12 cellular contexts compared by ENCODE assay signal in the genomic region with DNA sequence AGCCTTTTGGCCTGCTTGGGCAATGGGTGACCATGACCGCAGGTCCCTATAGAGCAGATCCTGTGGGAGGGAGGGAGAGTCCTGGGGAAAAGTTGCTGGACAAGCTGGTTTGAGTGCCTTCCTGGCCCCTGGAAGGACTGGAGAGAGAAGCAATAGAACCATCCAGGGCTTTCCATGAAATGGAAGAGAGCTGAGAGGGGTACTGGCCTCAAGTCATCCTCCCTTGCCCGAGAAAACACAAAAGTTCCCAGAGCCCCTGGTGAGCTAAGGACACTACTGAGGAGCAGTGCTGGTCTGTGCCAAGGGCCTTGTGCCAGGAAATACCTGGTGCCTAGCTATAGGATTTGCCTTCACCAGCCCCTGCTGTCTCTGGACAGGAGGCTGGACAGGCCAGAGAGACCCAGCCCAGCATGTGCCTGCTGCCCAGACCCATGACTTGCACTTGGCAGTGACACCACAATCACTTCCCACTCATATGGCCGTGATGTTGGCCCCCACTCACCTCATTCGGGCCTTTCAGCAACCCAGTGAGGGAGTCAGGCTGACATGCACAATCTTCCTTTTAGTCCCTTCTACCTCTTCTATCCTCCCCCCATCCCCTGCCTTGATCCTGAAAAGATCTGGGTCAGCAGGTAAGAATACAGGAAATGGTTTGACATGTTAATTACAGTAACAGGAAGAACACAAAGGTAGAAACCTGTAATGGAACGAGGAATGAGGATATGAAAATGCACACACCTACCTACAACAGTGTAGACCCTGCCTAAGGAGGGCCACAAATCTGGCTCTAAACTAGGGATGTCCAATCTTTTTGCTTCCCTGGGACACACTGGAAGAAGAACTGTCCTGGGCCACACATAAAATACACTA. TPM values are rescaled to one million over a fixed set of nuclear protein-coding genes. Genes with fewer than 3 reads are reported as not detected.
DNase-seq lines count a peak whose midpoint lies in the region; ATAC-seq and TF ChIP-seq lines count a peak whose summit lies in the region.
"Had no signal": no experiment of that assay in that cellular context is flagged by ENCODE, and none has a peak within 500 bp of the region (broad histone marks: within the 10 kb centered on the region; RNA-seq: fewer than 3 reads in every experiment).

No MANE protein-coding gene starts in this region.

- H3K27ac ChIP-seq in colonic mucosa = no peak overlapping the region
- no peak overlapping the region for H3K27ac ChIP-seq in ovary
- H3K27ac ChIP-seq: foreskin keratinocyte, thoracic aorta had no signal

- H3K4me3 Mint-ChIP-seq in stimulated activated naive B cell treated with anti-CD40 and anti-IgM and Interleukin-4, amounts not matched to agents 10 μg/mL and 1 μg/mL and 100 μg/mL, for 72 hours = peak overlapping the region in 1 of 2 donors; percentile 48

- intact Hi-C loops in colonic mucosa (cut with DNase I) (no loop called here), ovary (cut with DNase I) (no loop called here)

- peak; percentile 41 for ATAC-seq in HG03095 (IDR thresholded peaks at IDR 0.05; ENCODE audit: unreplicated experiment)
- peak; percentile 76 to 79 for ATAC-seq in stimulated activated naive B cell treated with anti-CD40 and anti-IgM and Interleukin-4, amounts not matched to agents 10 μg/mL and 1 μg/mL and 100 μg/mL, for 72 hours (replicated peaks)
- ATAC-seq: foreskin keratinocyte had no signal

- H3K9me3 Mint-ChIP-seq in stimulated activated naive B cell treated with anti-CD40 and anti-IgM and Interleukin-4, amounts not matched to agents 10 μg/mL and 1 μg/mL and 100 μg/mL, for 72 hours = no peaks in the 10 kb centered on the region

- H3K9ac ChIP-seq in colonic mucosa (ENCODE audit: low read depth in 2 of 2, low read length in 2 of 2) = no peak overlapping the region

- H3K27me3 ChIP-seq in colonic mucosa (no peaks in the 10 kb centered on the region), ovary (no peaks in the 10 kb centered on the region)
- H3K27me3 ChIP-seq: foreskin keratinocyte had no signal

- peak; percentile 53 for DNase-seq in activated CD8-positive, alpha-beta memory T cell treated with anti-CD3 and anti-CD28 coated beads for 24 hours
- DNase-seq in activated CD8-positive, alpha-beta memory T cell treated with anti-CD3 and anti-CD28 coated beads, Interleukin-2, amount 50 U/mL, for 4 hours = no peak
- DNase-seq in colonic mucosa (peak; percentile 15), GM03348 (ENCODE audit: low spot score) (no peak), NCI-H1105 treated with DMSO at 0.1 percent for 48 hours (lab: John Stamatoyannopoulos, UW) (no peak), ovary (no peak)
- DNase-seq in stimulated activated naive B cell treated with anti-CD40 and anti-IgM and Interleukin-4, amounts not matched to agents 10 μg/mL and 1 μg/mL and 100 μg/mL, for 72 hours = no peak
- DNase-seq: ACHN, caudate nucleus, foreskin keratinocyte had no signal

- TF ChIP-seq EP300 in ovary (IDR thresholded peaks at IDR 0.05) = no peak

- H3K4me1 ChIP-seq in colonic mucosa (peaks cover under 1% of the 10 kb centered on the region), ovary (ENCODE audit: insufficient read depth) (peaks cover 12% of the 10 kb centered on the region)

- no peaks in the 10 kb centered on the region for H3K27me3 Mint-ChIP-seq in stimulated activated naive B cell treated with anti-CD40 and anti-IgM and Interleukin-4, amounts not matched to agents 10 μg/mL and 1 μg/mL and 100 μg/mL, for 72 hours

- H3K4me1 Mint-ChIP-seq in stimulated activated naive B cell treated with anti-CD40 and anti-IgM and Interleukin-4, amounts not matched to agents 10 μg/mL and 1 μg/mL and 100 μg/mL, for 72 hours = peaks cover 48 to 79% of the 10 kb centered on the region in 2 donors

- no peak for TF ChIP-seq CTCF in colonic mucosa (IDR thresholded peaks at IDR 0.05)
- TF ChIP-seq CTCF in ovary (IDR thresholded peaks at IDR 0.05) = no peak

- peaks cover 60 to 75% of the 10 kb centered on the region in 2 donors for H3K36me3 Mint-ChIP-seq in stimulated activated naive B cell treated with anti-CD40 and anti-IgM and Interleukin-4, amounts not matched to agents 10 μg/mL and 1 μg/mL and 100 μg/mL, for 72 hours

- no peak for TF ChIP-seq POLR2A in ovary (IDR thresholded peaks at IDR 0.05)

- 75 to 82% (median 75%) methylated on average over 5 of the region's 5 CpGs for WGBS in ovary, 3 donors

- peaks cover 4% of the 10 kb centered on the region for H3K36me3 ChIP-seq in colonic mucosa
- H3K36me3 ChIP-seq in ovary = no peaks in the 10 kb centered on the region

- peak overlapping the region; percentile 21 for H3K27ac Mint-ChIP-seq in stimulated activated naive B cell treated with anti-CD40 and anti-IgM and Interleukin-4, amounts not matched to agents 10 μg/mL and 1 μg/mL and 100 μg/mL, for 72 hours

- no peak overlapping the region for H3K4me3 ChIP-seq in colonic mucosa
- no peak overlapping the region for H3K4me3 ChIP-seq in ovary
- H3K4me3 ChIP-seq: thoracic aorta had no signal

- no peaks in the 10 kb centered on the region for H3K9me3 ChIP-seq in colonic mucosa
- H3K9me3 ChIP-seq in ovary = no peaks in the 10 kb centered on the region
- H3K9me3 ChIP-seq: thoracic aorta had no signal

RNA-seq across cellular contexts. Expression of a gene that starts 7.0 kb away (rescaled TPM):
- total RNA-seq in colonic mucosa = 10 to 100 TPM; 24.2 to 30.5 TPM
- 10 to 100 TPM in 6 of 7 donors, 1 to 10 TPM in 1; 9.4 to 16.8 (median 13.9) TPM for total RNA-seq in ovary
- polyA plus RNA-seq in ovary = 10 to 100 TPM in 1 of 2 donors, 1 to 10 TPM in 1; 8.1 to 13.8 TPM

RNA-seq across cellular contexts. Expression of a gene that starts 19.3 kb away (rescaled TPM):
- total RNA-seq in colonic mucosa = 10 to 100 TPM; 27.8 to 57.4 TPM
- 10 to 100 TPM; 15.1 to 29.5 (median 21.6) TPM for total RNA-seq in ovary
- 10 to 100 TPM in 1 of 2 donors, 1 to 10 TPM in 1; 7.3 to 10.8 TPM for polyA plus RNA-seq in ovary

RNA-seq across cellular contexts. Expression of a gene that starts 40.1 kb away (rescaled TPM):
- total RNA-seq in colonic mucosa = 10 to 100 TPM; 20.9 to 46.9 TPM
- 10 to 100 TPM; 27.4 to 47.7 (median 35.4) TPM for total RNA-seq in ovary
- polyA plus RNA-seq in ovary = 10 to 100 TPM; 13.2 to 47.4 TPM

Comparison
In these comparisons a context has a peak if more than half of its experiments do, and no peak if none do; other contexts are left out.
1. DNase-seq: peak in activated CD8-positive, alpha-beta memory T cell treated with anti-CD3 and anti-CD28 coated beads for 24 hours (single experiment) and colonic mucosa (single experiment); none in activated CD8-positive, alpha-beta memory T cell treated with anti-CD3 and anti-CD28 coated beads, Interleukin-2, amount 50 U/mL, for 4 hours (single experiment), stimulated activated naive B cell treated with anti-CD40 and anti-IgM and Interleukin-4, amounts not matched to agents 10 μg/mL and 1 μg/mL and 100 μg/mL, for 72 hours (single experiment), GM03348 (single experiment), NCI-H1105 treated with DMSO at 0.1 percent for 48 hours (single experiment) and ovary (0 of 5).